In genomic region chrX:153726286-153727107, GRCh38 we compare ENCODE assay signal across 8 cellular contexts. TPM values are rescaled to one million over a fixed set of nuclear protein-coding genes. Genes with fewer than 3 reads are reported as not detected.
A peak's percentile ranks its signal among the peaks of the same experiment; 100 is the strongest.
DNase-seq lines count a peak whose midpoint lies in the region; ATAC-seq and TF ChIP-seq lines count a peak whose summit lies in the region.

No MANE protein-coding gene starts in this region.

- intact Hi-C loops in OCI-LY7 (cut with micrococcal nuclease; ENCODE audit: unreplicated experiment) (no loop called here), sciatic nerve (cut with DNase I) (no loop called here)

- no peaks in the 10 kb centered on the region for H3K9me2 ChIP-seq in OCI-LY7 (ENCODE audit: insufficient read depth, low read length)

- no peaks in the 10 kb centered on the region for H3K9me3 ChIP-seq in OCI-LY7 (ENCODE audit: low read length)

- no peaks in the 10 kb centered on the region for H4K20me1 ChIP-seq in OCI-LY7 (ENCODE audit: insufficient read depth, low read length)

- POLR2A ChIA-PET in OCI-LY7 (lab: Charles Lee) = interaction anchor here (1.5 kb wide), 1 partner anchor 9 kb away, joined by 4 read pairs; no protein-coding TSS in a partner anchor

- H3K27ac ChIP-seq in C4-2B (peak overlapping the region; percentile 95), OCI-LY7 (ENCODE audit: low read depth, low read length, poor library complexity, severe bottlenecking) (peak overlapping the region; percentile 73)

- CTCF ChIA-PET in OCI-LY7 (lab: Charles Lee; ENCODE audit: unreplicated experiment) = no interaction called here

- no TSS peak for BruUV-seq in OCI-LY7 (replicated peaks; lab: Mats Ljungman, UMichigan)

- ATAC-seq in GM18870 (IDR thresholded peaks at IDR 0.05; ENCODE audit: unreplicated experiment) (peak; percentile 46), HG03097 (IDR thresholded peaks at IDR 0.05; ENCODE audit: low FRiP score, unreplicated experiment) (peak; percentile 34), sciatic nerve (peak; percentile 63)

- DNase-seq in OCI-LY7 (ENCODE audit: low spot score) (peak; percentile 86), amniotic epithelial cell (ENCODE audit: low read depth) (peak; percentile 54), hippocampal formation (lab: John Stamatoyannopoulos, UW) (peak; percentile 25 to 69), sciatic nerve (ENCODE audit: low spot score) (no peak), NCI-H446 treated with DMSO at 0.1 percent for 48 hours (lab: John Stamatoyannopoulos, UW) (no peak)

- peak overlapping the region; percentile 74 for H3K4me2 ChIP-seq in OCI-LY7 (ENCODE audit: low read length)

- H3K4me3 ChIP-seq in OCI-LY7 (ENCODE audit: low read depth, low read length, poor library complexity, severe bottlenecking) = peak overlapping the region; percentile 54

- TF ChIP-seq CTCF in C4-2B (conservative IDR thresholded peaks at IDR 0.05) (no peak), OCI-LY7 (conservative IDR thresholded peaks at IDR 0.05; ENCODE audit: low read length) (no peak)

- peaks cover 13% of the 10 kb centered on the region for H3K36me3 ChIP-seq in OCI-LY7 (ENCODE audit: insufficient read depth, low read length)

- H2AFZ ChIP-seq in OCI-LY7 (ENCODE audit: low read length) = no peak overlapping the region; the same call in 1 of the 2 replicates

- peaks cover 22% of the 10 kb centered on the region; the same call in 1 of the 2 replicates for H3K79me2 ChIP-seq in OCI-LY7 (ENCODE audit: insufficient read depth, low read depth, low read length)

- peaks cover 50% of the 10 kb centered on the region for H3K4me1 ChIP-seq in OCI-LY7 (ENCODE audit: insufficient read depth, low read length, poor library complexity, severe bottlenecking)

RNA-seq across cellular contexts. Expression of gene ABCD1, which starts 1.8 kb away (rescaled TPM):
- 2.7 and 6.9 TPM in 2 replicates for total RNA-seq in OCI-LY7 (2014; rRNA removed; shearing (Covaris generic))
- total RNA-seq in OCI-LY7 (2022) (8.8 TPM in 2 replicates), sciatic nerve (10.1 TPM)

RNA-seq across cellular contexts. Expression of gene BCAP31, which starts 2.3 kb away (rescaled TPM):
- 43.0 and 47.0 TPM in 2 replicates for total RNA-seq in OCI-LY7 (2014; rRNA removed; shearing (Covaris generic))
- total RNA-seq in OCI-LY7 (2022) = 69.3 and 72.0 TPM in 2 replicates
- 124 TPM for total RNA-seq in sciatic nerve

RNA-seq across cellular contexts. Expression of gene PLXNB3, which starts 37.6 kb away (rescaled TPM):
- total RNA-seq in OCI-LY7 (2014; rRNA removed; shearing (Covaris generic)) = not detected in 2 replicates
- not detected in 2 replicates for total RNA-seq in OCI-LY7 (2022)
- 73.1 TPM for total RNA-seq in sciatic nerve

RNA-seq across cellular contexts. Expression of gene SLC6A8, which starts 38.8 kb away (rescaled TPM):
- total RNA-seq in OCI-LY7 (2014; rRNA removed; shearing (Covaris generic)) = not detected in 2 replicates
- not detected in 2 replicates for total RNA-seq in OCI-LY7 (2022)
- total RNA-seq in sciatic nerve = 23.2 TPM

RNA-seq across cellular contexts. Expression of gene PNCK, which starts 52.9 kb away (rescaled TPM):
- total RNA-seq in OCI-LY7 (2014; rRNA removed; shearing (Covaris generic)) = 0.19 and 1.1 TPM in 2 replicates
- total RNA-seq in OCI-LY7 (2022) (not detected in 2 replicates), sciatic nerve (1.6 TPM)

Comparison
In these comparisons a context has a peak if more than half of its experiments do, and no peak if none do; other contexts are left out.
1. DNase-seq: peak in OCI-LY7 (single experiment), amniotic epithelial cell (single experiment) and hippocampal formation (2 of 2); none in sciatic nerve (single experiment) and NCI-H446 treated with DMSO at 0.1 percent for 48 hours (single experiment).
2. RNA of gene PLXNB3, which starts 37.6 kb away (total RNA-seq): 73.1 TPM in sciatic nerve (single experiment); not detected in OCI-LY7; every median in the first group is over 10 times any median in the second.
3. Peak in every context shown above with its lines, with median percentiles within 50 percentile points of each other: ATAC-seq.